Comparison of ENCODE assay signal across 10 cellular contexts in genomic region chr11:17864478-17864941, GRCh38.
DNase-seq lines count a peak whose midpoint lies in the region; ATAC-seq and TF ChIP-seq lines count a peak whose summit lies in the region.
"Had no signal": no experiment of that assay in that cellular context is flagged by ENCODE, and none has a peak within 500 bp of the region (broad histone marks: within the 10 kb centered on the region; RNA-seq: fewer than 3 reads in every experiment).

No MANE protein-coding gene starts in this region.

- TF ChIP-seq POLR2A in transverse colon (IDR thresholded peaks at IDR 0.05) = no peak
- TF ChIP-seq POLR2A in lower leg skin (IDR thresholded peaks at IDR 0.05) = no peak

- H3K27me3 ChIP-seq in cardiac muscle cell (no peaks in the 10 kb centered on the region), transverse colon (no peaks in the 10 kb centered on the region)

- in situ Hi-C loops in transverse colon (cut with MboI; ENCODE audit: low pct_ligation_motif_present in 1 of 4, low pct_unique_long_range_greater_than_20kb in 1 of 4, low sequenced_read_pairs in 3 of 4) = no loop called here

- H3K4me1 ChIP-seq in cardiac muscle cell (ENCODE audit: low read depth) (no peaks in the 10 kb centered on the region), transverse colon (no peaks in the 10 kb centered on the region)

- TF ChIP-seq EP300 in transverse colon (IDR thresholded peaks at IDR 0.05; ENCODE audit: low read depth) = no peak

- peak; percentile 45 for TF ChIP-seq CTCF in cardiac muscle cell (IDR thresholded peaks at IDR 0.05; ENCODE audit: low read depth, low read length)
- peak; percentile 70 for TF ChIP-seq CTCF in epithelial cell of proximal tubule (conservative IDR thresholded peaks at IDR 0.05; ENCODE audit: low read depth, low read length)
- peak; percentile 28 to 64 (median 35) for TF ChIP-seq CTCF in transverse colon (IDR thresholded peaks at IDR 0.05)
- TF ChIP-seq CTCF in lower leg skin (IDR thresholded peaks at IDR 0.05) = no peak

- intact Hi-C loops in Right ventricle myocardium inferior (cut with DNase I) = no loop called here
- intact Hi-C loops in transverse colon (cut with DNase I; ENCODE audit: low total_unique reads) = no loop called here
- intact Hi-C loops in lower leg skin (cut with DNase I; ENCODE audit: low total_unique reads) = no loop called here

- H3K36me3 ChIP-seq in cardiac muscle cell (no peaks in the 10 kb centered on the region), transverse colon (no peaks in the 10 kb centered on the region)

- H3K27ac ChIP-seq in cardiac muscle cell (no peak overlapping the region), transverse colon (no peak overlapping the region)

- 17 to 32% methylated on average over 1 to 3 of the region's 3 CpGs for whole genome bisulfite sequencing in transverse colon (ENCODE audit: low coverage in 1 of 2), 2 donors
- 31 to 32% methylated on average over 3 of the region's 3 CpGs for WGBS in lower leg skin, 2 donors

- DNase-seq in cardiac muscle cell (ENCODE audit: low read depth in 1 of 2, low spot score in 1 of 2) = peak in 1 of 2 donors; percentile 22
- no peak for DNase-seq in Right ventricle myocardium inferior (ENCODE audit: missing footprints)
- DNase-seq in NAMALWA (ENCODE audit: low spot score) = peak; percentile 40
- no peak for DNase-seq in epithelial cell of proximal tubule (ENCODE audit: low read depth)
- DNase-seq in transverse colon = peak; percentile 18
- no peak for DNase-seq in lower leg skin (ENCODE audit: low spot score in 2 of 2)
- no peak for DNase-seq in NCI-H226
- DNase-seq: EL had no signal

- H3K9me3 ChIP-seq in cardiac muscle cell (ENCODE audit: low read depth) (no peaks in the 10 kb centered on the region), transverse colon (no peaks in the 10 kb centered on the region)

- no peak for ATAC-seq in Right ventricle myocardium inferior
- ATAC-seq in GM21737 (IDR thresholded peaks at IDR 0.05; ENCODE audit: unreplicated experiment) = no peak
- ATAC-seq: natural killer cell treated with Interleukin-12 subunit alpha and Interleukin-12 subunit beta and Interleukin-15 and Interleukin-18, amount 100 ng/mL, for 72 hours had no signal

- H3K4me3 ChIP-seq in cardiac muscle cell (no peak overlapping the region), epithelial cell of proximal tubule (ENCODE audit: low read depth, low read length) (no peak overlapping the region), transverse colon (no peak overlapping the region), lower leg skin (ENCODE audit: low read depth, poor library complexity, severe bottlenecking) (no peak overlapping the region)

Comparison
In these comparisons a context has a peak if more than half of its experiments do, and no peak if none do; other contexts are left out.
1. DNase-seq: peak in NAMALWA (single experiment) and transverse colon (single experiment); none in Right ventricle myocardium inferior (single experiment), epithelial cell of proximal tubule (single experiment), lower leg skin (0 of 2) and NCI-H226 (single experiment).
2. CTCF ChIP-seq: peak in cardiac muscle cell (single experiment), epithelial cell of proximal tubule (single experiment) and transverse colon (5 of 5); none in lower leg skin (0 of 3).